Comparison of ENCODE assay signal across 8 cellular contexts in the genomic region with DNA sequence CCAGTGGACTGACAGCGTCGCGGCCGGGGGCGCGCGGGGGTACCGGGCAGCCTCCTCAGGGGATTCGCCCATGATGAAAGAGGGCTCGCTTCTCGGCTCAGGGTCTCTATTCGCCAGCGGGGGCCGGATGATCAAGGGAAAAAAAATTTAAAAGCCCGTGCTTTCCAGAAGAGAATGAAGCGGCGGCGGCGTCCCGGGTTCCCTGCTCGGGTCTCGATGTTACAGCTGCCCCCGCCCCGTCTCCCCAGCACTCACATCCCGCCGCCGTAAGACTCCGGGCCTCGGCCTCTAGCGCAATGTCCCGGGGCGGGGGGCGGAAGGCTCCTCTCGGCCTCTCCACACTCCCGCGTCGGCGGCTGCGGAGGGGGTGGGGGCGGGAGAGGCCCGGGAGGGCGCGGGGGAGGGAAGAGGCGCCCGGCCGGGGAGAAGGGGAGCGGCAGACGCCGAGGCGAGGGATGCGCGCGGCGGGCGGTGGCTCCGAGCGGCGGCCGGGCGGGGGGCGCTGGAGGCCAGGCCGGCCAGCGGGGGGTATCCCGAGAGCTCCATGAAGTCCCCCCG. TPM values are rescaled to one million over a fixed set of nuclear protein-coding genes. Genes with fewer than 3 reads are reported as not detected.
DNase-seq lines count a peak whose midpoint lies in the region; ATAC-seq, FAIRE-seq and TF ChIP-seq lines count a peak whose summit lies in the region.

No MANE protein-coding gene starts in this region.

- ATAC-seq in Right ventricle myocardium inferior (peak; percentile 57), GM21717 (IDR thresholded peaks at IDR 0.05; ENCODE audit: unreplicated experiment) (no peak)

- in situ Hi-C loops in brain microvascular endothelial cell (cut with HindIII; ENCODE audit: low pct_ligation_motif_present, low sequenced_read_pairs) = no loop called here
- in situ Hi-C loops in transverse colon (cut with MboI; ENCODE audit: low pct_ligation_motif_present in 1 of 4, low pct_unique_long_range_greater_than_20kb in 1 of 4, low sequenced_read_pairs in 3 of 4) = no loop called here

- no peak for TF ChIP-seq EP300 in transverse colon (IDR thresholded peaks at IDR 0.05; ENCODE audit: low read depth)

- TF ChIP-seq CTCF in brain microvascular endothelial cell (IDR thresholded peaks at IDR 0.05; ENCODE audit: low read depth, low read length, missing control alignments) (no peak), liver (IDR thresholded peaks at IDR 0.05; ENCODE audit: low read depth, low read length, missing input control) (no peak), transverse colon (IDR thresholded peaks at IDR 0.05) (no peak)

- no peaks in the 10 kb centered on the region for H3K36me3 ChIP-seq in brain microvascular endothelial cell (replicated peaks)
- no peaks in the 10 kb centered on the region for H3K36me3 ChIP-seq in liver (ENCODE audit: control insufficient read depth in 4 of 4, insufficient read depth in 3 of 4, low read depth in 1 of 4, low read length in 3 of 4)
- no peaks in the 10 kb centered on the region for H3K36me3 ChIP-seq in transverse colon

- no peak for FAIRE-seq in RCC 7860 (lab: Jason Lieb, UNC)
- FAIRE-seq in GM12892 (lab: Jason Lieb, UNC) = no peak

- intact Hi-C loops in Right ventricle myocardium inferior (cut with DNase I) (no loop called here), cardiac septum (cut with DNase I) (no loop called here), transverse colon (cut with DNase I; ENCODE audit: low total_unique reads) (no loop called here)

- H3K9ac ChIP-seq in liver (ENCODE audit: low read depth in 1 of 2, low read length in 2 of 2) = no peak overlapping the region

- H3K27me3 ChIP-seq in brain microvascular endothelial cell (replicated peaks) (peaks cover 40% of the 10 kb centered on the region), liver (ENCODE audit: control insufficient read depth in 4 of 4, insufficient read depth in 4 of 4, low read length in 3 of 4) (peaks cover 0 to 13% (median 1%) of the 10 kb centered on the region in 4 donors), transverse colon (peaks cover 57% of the 10 kb centered on the region)

- DNase-seq in Right ventricle myocardium inferior (ENCODE audit: missing footprints) (no peak), cardiac septum (ENCODE audit: low spot score) (no peak), brain microvascular endothelial cell (no peak), transverse colon (peak; percentile 19), RCC 7860 (ENCODE audit: low spot score) (no peak), GM12892 (ENCODE audit: insufficient read length) (no peak)

- WGBS in liver = 5% methylated on average over 65 of the region's 65 CpGs
- WGBS in transverse colon (ENCODE audit: low coverage in 1 of 2), 2 donors = 7% methylated on average over 21 of the region's 65 CpGs; no CpG with 5 or more reads in 1 of the 2 donors

- H3K9me3 ChIP-seq in liver (ENCODE audit: control insufficient read depth in 4 of 4, low read length in 3 of 4) (no peaks in the 10 kb centered on the region), transverse colon (no peaks in the 10 kb centered on the region)

- H3K4me1 ChIP-seq in liver (ENCODE audit: control insufficient read depth in 4 of 4, insufficient read depth in 4 of 4, low read length in 3 of 4) = peaks cover 3 to 7% (median 4%) of the 10 kb centered on the region in 4 donors
- H3K4me1 ChIP-seq in transverse colon = peaks cover 0 to 33% (median 25%) of the 10 kb centered on the region in 4 donors

- no peak for TF ChIP-seq POLR2A in transverse colon (IDR thresholded peaks at IDR 0.05)
- no peak for TF ChIP-seq POLR2A in GM12892 (IDR thresholded peaks at IDR 0.05; ENCODE audit: low read depth, low read length)

- H3K27ac ChIP-seq in brain microvascular endothelial cell = no peak overlapping the region
- H3K27ac ChIP-seq in liver (ENCODE audit: low read depth in 1 of 2, low read length in 2 of 2) = peak overlapping the region; percentile 56 to 62
- H3K27ac ChIP-seq in transverse colon = peak overlapping the region; percentile 71 to 88 (median 78)

- H3K4me3 ChIP-seq in brain microvascular endothelial cell (ENCODE audit: low read depth, low read length) (peak overlapping the region; percentile 34), liver (ENCODE audit: low read depth in 1 of 3, low read length in 3 of 3) (peak overlapping the region in 1 of 3 donors; percentile 60), transverse colon (peak overlapping the region; percentile 45 to 73 (median 52))

- TF ChIP-seq RAD21 in liver (IDR thresholded peaks at IDR 0.05) = no peak

TF ChIP-seq in liver, 16 proteins besides CTCF, POLR2A, EP300 and RAD21:
- no peak for TF ChIP-seq NR2F2 (IDR thresholded peaks at IDR 0.05)
- TF ChIP-seq GABPA (IDR thresholded peaks at IDR 0.05 in 1 of 2, conservative IDR thresholded peaks at IDR 0.05 in 1 of 2) = no peak
- no peak for TF ChIP-seq YY1 (IDR thresholded peaks at IDR 0.05)
- TF ChIP-seq ZBTB33 (IDR thresholded peaks at IDR 0.05) = no peak
TF ChIP-seq in liver: peak in this region for 0.

RNA-seq across cellular contexts. Expression of gene PTH1R, which starts 4.4 kb away (rescaled TPM):
- total RNA-seq in Right ventricle myocardium inferior (12.7 TPM), cardiac septum (5.4 TPM), liver (10 to 100 TPM in 1 of 2 donors, 1 to 10 TPM in 1; 7.2 to 28.4 TPM), transverse colon (1 to 10 TPM in 2 of 4 donors, under 1 TPM in 1, not detected in 1; 0.60 to 2.5 (median 1.4) TPM)
- polyA plus RNA-seq in liver = 10 to 100 TPM; 19.8 to 27.4 TPM
- polyA plus RNA-seq in GM12892 (2012; ENCODE audit: missing spikeins) = not detected

RNA-seq across cellular contexts. Expression of gene MYL3, which starts 18.7 kb away (rescaled TPM):
- total RNA-seq in Right ventricle myocardium inferior (11,437 TPM), cardiac septum (3,804 TPM), liver (1 to 10 TPM in 1 of 2 donors, under 1 TPM in 1; 0.51 to 1.3 TPM), transverse colon (10 to 100 TPM in 1 of 4 donors, 1 to 10 TPM in 1, under 1 TPM in 1, not detected in 1; 0.82 to 16.1 (median 1.4) TPM)
- polyA plus RNA-seq in liver = under 1 TPM; 0.76 to 0.86 TPM
- 0.47 TPM for polyA plus RNA-seq in GM12892 (2012; ENCODE audit: missing spikeins)

Comparison
In these comparisons a context has a peak if more than half of its experiments do, and no peak if none do; other contexts are left out.
1. RNA of gene MYL3, which starts 18.7 kb away (total RNA-seq): 11,437 TPM in Right ventricle myocardium inferior (single experiment) and 3,804 TPM in cardiac septum (single experiment); 0.82 to 16.1 TPM in transverse colon and 0.51 to 1.3 TPM in liver; every median in the first group is over 100 times any median in the second.